In the genomic region with DNA sequence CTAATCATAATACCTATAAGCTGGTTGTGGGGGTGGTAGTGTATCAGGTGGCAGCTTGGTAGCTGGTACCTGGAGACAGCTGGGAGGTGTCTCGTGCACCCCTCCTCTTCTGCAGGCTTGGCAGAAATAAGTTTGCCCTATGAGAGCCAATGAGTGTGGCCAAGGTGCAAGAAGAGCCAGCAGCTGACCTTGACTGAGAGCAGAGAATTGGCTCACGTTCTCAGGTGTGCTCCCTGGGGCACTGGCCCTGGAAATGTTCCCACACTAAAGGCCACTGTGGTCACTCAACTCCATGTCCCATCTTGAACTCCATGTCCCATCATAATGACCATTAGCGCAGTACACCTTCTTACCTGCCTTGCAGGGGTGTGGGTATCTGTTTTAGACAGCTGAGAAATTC, we compare ENCODE assay signal across 29 cellular contexts.
"Had no signal": no experiment of that assay in that cellular context is flagged by ENCODE, and none has a peak within 500 bp of the region (broad histone marks: within the 10 kb centered on the region; RNA-seq: fewer than 3 reads in every experiment).

No MANE protein-coding gene starts in this region.

- ATAC-seq: stimulated activated effector memory CD8-positive, alpha-beta T cell treated with anti-CD3 and anti-CD28 coated beads, Interleukin-12 subunit alpha, Interleukin-12 subunit beta, amount 100 ng/mL, for 72 hours; stimulated activated memory B cell treated with anti-CD40 and anti-IgM and Interleukin-4, amounts not matched to agents 10 μg/mL and 1 μg/mL and 100 μg/mL, for 72 hours; stimulated activated naive B cell treated with anti-CD40 and anti-IgM and Interleukin-4, amounts not matched to agents 10 μg/mL and 1 μg/mL and 100 μg/mL, for 72 hours; stimulated activated naive CD8-positive, alpha-beta T cell treated with anti-CD3 and anti-CD28 coated beads, Interleukin-15, amount 100 ng/mL, for 72 hours; stimulated activated naive CD8-positive, alpha-beta T cell treated with anti-CD3 and anti-CD28 coated beads, Interleukin-15, Interleukin-2, amounts not matched to agents 100 U/mL and 50 U/mL, for 24 hours; upper lobe of right lung had no signal

- H3K4me3 Mint-ChIP-seq: stimulated activated effector memory CD8-positive, alpha-beta T cell treated with anti-CD3 and anti-CD28 coated beads, Interleukin-12 subunit alpha, Interleukin-12 subunit beta, amount 100 ng/mL, for 72 hours; stimulated activated memory B cell treated with anti-CD40 and anti-IgM and Interleukin-4, amounts not matched to agents 10 μg/mL and 1 μg/mL and 100 μg/mL, for 72 hours; stimulated activated naive B cell treated with anti-CD40 and anti-IgM and Interleukin-4, amounts not matched to agents 10 μg/mL and 1 μg/mL and 100 μg/mL, for 72 hours; stimulated activated naive CD8-positive, alpha-beta T cell treated with anti-CD3 and anti-CD28 coated beads, Interleukin-15, amount 100 ng/mL, for 72 hours; stimulated activated naive CD8-positive, alpha-beta T cell treated with anti-CD3 and anti-CD28 coated beads, Interleukin-15, Interleukin-2, amounts not matched to agents 100 ng/mL and 50 ng/mL, for 24 hours; type B pancreatic cell had no signal

- H3K27me3 Mint-ChIP-seq: stimulated activated memory B cell treated with anti-CD40 and anti-IgM and Interleukin-4, amounts not matched to agents 10 μg/mL and 1 μg/mL and 100 μg/mL, for 72 hours; stimulated activated naive B cell treated with anti-CD40 and anti-IgM and Interleukin-4, amounts not matched to agents 10 μg/mL and 1 μg/mL and 100 μg/mL, for 72 hours; stimulated activated naive CD8-positive, alpha-beta T cell treated with anti-CD3 and anti-CD28 coated beads, Interleukin-15, amount 100 ng/mL, for 72 hours; stimulated activated naive CD8-positive, alpha-beta T cell treated with anti-CD3 and anti-CD28 coated beads, Interleukin-15, Interleukin-2, amounts not matched to agents 100 ng/mL and 50 ng/mL, for 24 hours; type B pancreatic cell had no signal

- H3K9me3 ChIP-seq: stomach, suprapubic skin, testis, thoracic aorta, thyroid gland, tibial artery, tibial nerve, transverse colon, upper lobe of left lung, upper lobe of right lung, uterus, vagina had no signal

- H3K27ac ChIP-seq: stomach, suprapubic skin, testis, thoracic aorta, thyroid gland, tibial artery, tibial nerve, transverse colon, upper lobe of left lung, upper lobe of right lung, uterus, vagina had no signal

- FAIRE-seq: urothelium cell line had no signal

- H3K27me3 ChIP-seq: stomach, suprapubic skin, testis, thyroid gland, tibial artery, tibial nerve, transverse colon, upper lobe of left lung, upper lobe of right lung, uterus, vagina had no signal

- H3K4me1 ChIP-seq: stomach, thyroid gland, tibial artery, tibial nerve, transverse colon, uterus, vagina had no signal

- H3K27ac Mint-ChIP-seq: stimulated activated effector memory CD8-positive, alpha-beta T cell treated with anti-CD3 and anti-CD28 coated beads, Interleukin-12 subunit alpha, Interleukin-12 subunit beta, amount 100 ng/mL, for 72 hours; stimulated activated memory B cell treated with anti-CD40 and anti-IgM and Interleukin-4, amounts not matched to agents 10 μg/mL and 1 μg/mL and 100 μg/mL, for 72 hours; stimulated activated naive B cell treated with anti-CD40 and anti-IgM and Interleukin-4, amounts not matched to agents 10 μg/mL and 1 μg/mL and 100 μg/mL, for 72 hours; stimulated activated naive CD8-positive, alpha-beta T cell treated with anti-CD3 and anti-CD28 coated beads, Interleukin-15, amount 100 ng/mL, for 72 hours; stimulated activated naive CD8-positive, alpha-beta T cell treated with anti-CD3 and anti-CD28 coated beads, Interleukin-15, Interleukin-2, amounts not matched to agents 100 ng/mL and 50 ng/mL, for 24 hours; type B pancreatic cell had no signal

- H3K36me3 ChIP-seq: uterus had no signal

- H3K4me1 Mint-ChIP-seq: stimulated activated effector memory CD8-positive, alpha-beta T cell treated with anti-CD3 and anti-CD28 coated beads, Interleukin-12 subunit alpha, Interleukin-12 subunit beta, amount 100 ng/mL, for 72 hours; stimulated activated memory B cell treated with anti-CD40 and anti-IgM and Interleukin-4, amounts not matched to agents 10 μg/mL and 1 μg/mL and 100 μg/mL, for 72 hours; stimulated activated naive B cell treated with anti-CD40 and anti-IgM and Interleukin-4, amounts not matched to agents 10 μg/mL and 1 μg/mL and 100 μg/mL, for 72 hours; stimulated activated naive CD8-positive, alpha-beta T cell treated with anti-CD3 and anti-CD28 coated beads, Interleukin-15, amount 100 ng/mL, for 72 hours had no signal

- H3K4me3 ChIP-seq: stomach, suprapubic skin, testis, thoracic aorta, thyroid gland, tibial artery, tibial nerve, transverse colon, upper lobe of left lung, upper lobe of right lung, uterus, vagina had no signal

- H3K9me3 Mint-ChIP-seq: stimulated activated effector memory CD8-positive, alpha-beta T cell treated with anti-CD3 and anti-CD28 coated beads, Interleukin-12 subunit alpha, Interleukin-12 subunit beta, amount 100 ng/mL, for 72 hours; stimulated activated memory B cell treated with anti-CD40 and anti-IgM and Interleukin-4, amounts not matched to agents 10 μg/mL and 1 μg/mL and 100 μg/mL, for 72 hours; stimulated activated naive B cell treated with anti-CD40 and anti-IgM and Interleukin-4, amounts not matched to agents 10 μg/mL and 1 μg/mL and 100 μg/mL, for 72 hours; stimulated activated naive CD8-positive, alpha-beta T cell treated with anti-CD3 and anti-CD28 coated beads, Interleukin-15, amount 100 ng/mL, for 72 hours; stimulated activated naive CD8-positive, alpha-beta T cell treated with anti-CD3 and anti-CD28 coated beads, Interleukin-15, Interleukin-2, amounts not matched to agents 100 ng/mL and 50 ng/mL, for 24 hours; type B pancreatic cell had no signal

- DNase-seq: stimulated activated CD4-positive, alpha-beta T cell treated with anti-CD3 and anti-CD28 coated beads, Interleukin-2, amount 100 ng/mL, for 48 hours; stimulated activated CD4-positive, alpha-beta T cell treated with anti-CD3 and anti-CD28 coated beads, Interleukin-4, amount 100 ng/mL, for 1 hour; stimulated activated CD4-positive, alpha-beta T cell treated with anti-CD3 and anti-CD28 coated beads, Interleukin-4, amount 100 ng/mL, for 24 hours; stimulated activated CD4-positive, alpha-beta T cell treated with anti-CD3 and anti-CD28 coated beads, Interleukin-4, amount 100 ng/mL, for 4 hours; stimulated activated CD8-positive, alpha-beta memory T cell treated with anti-CD3 and anti-CD28 coated beads, Interleukin-4, amount 100 ng/mL, for 48 hours; stimulated activated naive B cell treated with anti-CD40 and anti-IgM and Interleukin-4, amounts not matched to agents 10 μg/mL and 1 μg/mL and 100 μg/mL, for 72 hours; stimulated activated naive CD4-positive, alpha-beta T cell; stimulated activated naive CD4-positive, alpha-beta T cell treated with Interleukin-2 at 50 U/mL for 16 hours; stimulated activated naive CD8-positive, alpha-beta T cell treated with anti-CD3 and anti-CD28 coated beads, Interleukin-15, amount 100 ng/mL, for 72 hours; stimulated activated naive CD8-positive, alpha-beta T cell treated with anti-CD3 and anti-CD28 coated beads, Interleukin-15, Interleukin-2, amounts not matched to agents 100 U/mL and 50 U/mL, for 24 hours; stomach; substantia nigra; testis; thyroid gland; tibial artery; transverse colon; trophoblast cell; upper lobe of right lung; uterus had no signal
